In genomic region chr3:54547846-54548245, GRCh38 we compare ENCODE assay signal across 33 cellular contexts.
"Had no signal": no experiment of that assay in that cellular context is flagged by ENCODE, and none has a peak within 500 bp of the region (broad histone marks: within the 10 kb centered on the region; RNA-seq: fewer than 3 reads in every experiment).

No MANE protein-coding gene starts in this region.

- H3K9me3 Mint-ChIP-seq: activated B cell treated with CpG ODN at 0.5 μM for 24 hours; activated CD4-positive, alpha-beta T cell treated with anti-CD3 and anti-CD28 coated beads, Interleukin-2, amount 10 ng/mL, durations not matched to agents 24 days and 14 days; activated CD8-positive, alpha-beta T cell treated with anti-CD3 and anti-CD28 coated beads for 36 hours; activated naive CD8-positive, alpha-beta T cell treated with anti-CD3 and anti-CD28 coated beads for 36 hours; activated T-helper 1 cell treated with anti-CD3 and anti-CD28 coated beads, Interleukin-12 subunit alpha, Interleukin-12 subunit beta, Interleukin-2, Interleukin-4 antibody, amounts not matched to agents 30 ng/mL and 10 ng/mL and 1 ng/mL, durations not matched to agents 14 hours and 24 hours and 36 hours; T-helper 2 cell treated with Interferon-gamma antibody and Interleukin-4, amounts not matched to agents 5 μg/mL and 100 μg/mL, for 36 hours had no signal

- H3K4me1 Mint-ChIP-seq: activated B cell treated with CpG ODN at 0.5 μM for 24 hours; activated CD4-positive, alpha-beta T cell treated with anti-CD3 and anti-CD28 coated beads, Interleukin-2, amount 10 ng/mL, durations not matched to agents 24 days and 14 days; activated naive CD8-positive, alpha-beta T cell treated with anti-CD3 and anti-CD28 coated beads for 36 hours; activated T-helper 17 cell treated with anti-CD3 and anti-CD28 coated beads, Interleukin-2, amount 50 U/mL, for 72 hours had no signal

- ATAC-seq: activated CD8-positive, alpha-beta T cell treated with anti-CD3 and anti-CD28 coated beads for 36 hours; activated naive CD4-positive, alpha-beta T cell treated with anti-CD3 and anti-CD28 coated beads, Interleukin-2, amount 50 U/mL, for 72 hours; activated T-cell treated with anti-CD3 and anti-CD28 coated beads, Interleukin-2, amount 50 U/mL, for 4 hours; activated T-cell treated with anti-CD3 and anti-CD28 coated beads, Interleukin-2, amount 50 U/mL, for 72 hours; activated T-helper 17 cell treated with anti-CD3 and anti-CD28 coated beads, Interleukin-2, amount 50 U/mL, for 72 hours; body of pancreas had no signal

- H3K4me3 Mint-ChIP-seq: activated B cell treated with CpG ODN at 0.5 μM for 24 hours; activated CD4-positive, alpha-beta memory T cell treated with anti-CD3 and anti-CD28 coated beads for 36 hours; activated CD4-positive, alpha-beta T cell treated with anti-CD3 and anti-CD28 coated beads, Interleukin-2, amount 10 ng/mL, durations not matched to agents 24 days and 14 days; activated CD8-positive, alpha-beta T cell treated with anti-CD3 and anti-CD28 coated beads for 36 hours; activated naive CD4-positive, alpha-beta T cell treated with anti-CD3 and anti-CD28 coated beads for 36 hours; activated naive CD8-positive, alpha-beta T cell treated with anti-CD3 and anti-CD28 coated beads for 36 hours; activated T-cell treated with anti-CD3 and anti-CD28 coated beads, Interleukin-2, amount 50 U/mL, for 4 hours; activated T-cell treated with anti-CD3 and anti-CD28 coated beads, Interleukin-2, amount 50 U/mL, for 72 hours; activated T-helper 1 cell treated with anti-CD3 and anti-CD28 coated beads, Interleukin-12 subunit alpha, Interleukin-12 subunit beta, Interleukin-2, Interleukin-4 antibody, amounts not matched to agents 30 ng/mL and 10 ng/mL and 1 ng/mL, durations not matched to agents 14 hours and 24 hours and 36 hours; activated T-helper 17 cell treated with anti-CD3 and anti-CD28 coated beads, Interleukin-2, amount 50 U/mL, for 72 hours; T-helper 1 cell treated with Interleukin-12 subunit alpha and Interleukin-12 subunit beta and Interleukin-4 antibody, amounts not matched to agents 30 μg/mL and 1 μg/mL, for 36 hours; T-helper 2 cell treated with Interferon-gamma antibody and Interleukin-4, amounts not matched to agents 5 μg/mL and 100 μg/mL, for 36 hours had no signal

- DNase-seq: activated B cell treated with CpG ODN at 0.5 μM for 24 hours; activated CD4-positive, alpha-beta memory T cell treated with anti-CD3 and anti-CD28 coated beads for 36 hours; activated CD4-positive, alpha-beta T cell treated with anti-CD3 and anti-CD28 coated beads for 4 hours; activated CD4-positive, alpha-beta T cell treated with anti-CD3 and anti-CD28 coated beads, Interleukin-2, amount 10 ng/mL, durations not matched to agents 24 days and 14 days; activated CD4-positive, alpha-beta T cell treated with anti-CD3 and anti-CD28 coated beads, Interleukin-2, amount 50 U/mL, for 1 hour; activated CD4-positive, alpha-beta T cell treated with anti-CD3 and anti-CD28 coated beads, Interleukin-2, amount 50 U/mL, for 4 hours; activated CD4-positive, CD25-positive, alpha-beta regulatory T cell treated with anti-CD3 and anti-CD28 coated beads, Interleukin-2, amount 50 U/mL, for 72 hours; activated CD8-positive, alpha-beta memory T cell treated with anti-CD3 and anti-CD28 coated beads, Interleukin-2, amount 50 U/mL, for 4 hours; activated CD8-positive, alpha-beta T cell treated with anti-CD3 and anti-CD28 coated beads for 36 hours; activated effector memory CD4-positive, alpha-beta T cell treated with anti-CD3 and anti-CD28 coated beads, Interleukin-2, amount 50 U/mL, for 16 hours; activated gamma-delta T cell treated with Interleukin-2 at 50 U/mL for 16 hours; activated naive CD4-positive, alpha-beta T cell; activated naive CD4-positive, alpha-beta T cell treated with anti-CD3 and anti-CD28 coated beads for 36 hours; activated naive CD4-positive, alpha-beta T cell treated with anti-CD3 and anti-CD28 coated beads, Interleukin-2, amount 50 U/mL, for 16 hours; activated naive CD8-positive, alpha-beta T cell treated with anti-CD3 and anti-CD28 coated beads for 36 hours; activated T-cell treated with anti-CD3 and anti-CD28 coated beads for 4 hours; activated T-cell treated with anti-CD3 and anti-CD28 coated beads, Interleukin-2, amount 50 U/mL, for 1 hour; activated T-cell treated with anti-CD3 and anti-CD28 coated beads, Interleukin-2, amount 50 U/mL, for 4 hours; activated T-cell treated with anti-CD3 and anti-CD28 coated beads, Interleukin-2, amount 50 U/mL, for 72 hours; adrenal gland; amniotic stem cell; aorta; body of pancreas; brain microvascular endothelial cell; central memory CD4-positive, alpha-beta T cell; T-helper 2 cell; T-helper 9 cell had no signal

- H3K27ac Mint-ChIP-seq: activated B cell treated with CpG ODN at 0.5 μM for 24 hours; activated CD4-positive, alpha-beta memory T cell treated with anti-CD3 and anti-CD28 coated beads for 36 hours; activated CD4-positive, alpha-beta T cell treated with anti-CD3 and anti-CD28 coated beads, Interleukin-2, amount 10 ng/mL, durations not matched to agents 24 days and 14 days; activated CD8-positive, alpha-beta T cell treated with anti-CD3 and anti-CD28 coated beads for 36 hours; activated naive CD4-positive, alpha-beta T cell treated with anti-CD3 and anti-CD28 coated beads for 36 hours; activated naive CD4-positive, alpha-beta T cell treated with anti-CD3 and anti-CD28 coated beads, Interleukin-2, amount 50 U/mL, for 72 hours; activated naive CD8-positive, alpha-beta T cell treated with anti-CD3 and anti-CD28 coated beads for 36 hours; activated T-cell treated with anti-CD3 and anti-CD28 coated beads, Interleukin-2, amount 50 U/mL, for 72 hours; activated T-helper 1 cell treated with anti-CD3 and anti-CD28 coated beads, Interleukin-12 subunit alpha, Interleukin-12 subunit beta, Interleukin-2, Interleukin-4 antibody, amounts not matched to agents 30 ng/mL and 10 ng/mL and 1 ng/mL, durations not matched to agents 14 hours and 24 hours and 36 hours; activated T-helper 17 cell treated with anti-CD3 and anti-CD28 coated beads, Interleukin-2, amount 50 U/mL, for 72 hours; T-helper 1 cell treated with Interleukin-12 subunit alpha and Interleukin-12 subunit beta and Interleukin-4 antibody, amounts not matched to agents 30 μg/mL and 1 μg/mL, for 36 hours; T-helper 2 cell treated with Interferon-gamma antibody and Interleukin-4, amounts not matched to agents 5 μg/mL and 100 μg/mL, for 36 hours had no signal

- H3K27me3 Mint-ChIP-seq: activated B cell treated with CpG ODN at 0.5 μM for 24 hours; activated CD4-positive, alpha-beta memory T cell treated with anti-CD3 and anti-CD28 coated beads for 36 hours; activated CD4-positive, alpha-beta T cell treated with anti-CD3 and anti-CD28 coated beads, Interleukin-2, amount 10 ng/mL, durations not matched to agents 24 days and 14 days; activated CD8-positive, alpha-beta T cell treated with anti-CD3 and anti-CD28 coated beads for 36 hours; activated naive CD8-positive, alpha-beta T cell treated with anti-CD3 and anti-CD28 coated beads for 36 hours had no signal

- H3K36me3 Mint-ChIP-seq: activated CD4-positive, alpha-beta memory T cell treated with anti-CD3 and anti-CD28 coated beads for 36 hours; activated naive CD8-positive, alpha-beta T cell treated with anti-CD3 and anti-CD28 coated beads for 36 hours had no signal

- H3K27ac ChIP-seq: adrenal gland, body of pancreas, brain microvascular endothelial cell, breast epithelium had no signal
